ENCODE assay signal across 9 cellular contexts in genomic region chr1:43143441-43143888, GRCh38. TPM values are rescaled to one million over a fixed set of nuclear protein-coding genes. Genes with fewer than 3 reads are reported as not detected.
A peak's percentile ranks its signal among the peaks of the same experiment; 100 is the strongest.
DNase-seq lines count a peak whose midpoint lies in the region; ATAC-seq, FAIRE-seq and TF ChIP-seq lines count a peak whose summit lies in the region.
"Had no signal": no experiment of that assay in that cellular context is flagged by ENCODE, and none has a peak within 500 bp of the region (broad histone marks: within the 10 kb centered on the region; RNA-seq: fewer than 3 reads in every experiment).

No MANE protein-coding gene starts in this region.

- no peak for FAIRE-seq in HTR-8/SVneo (lab: Jason Lieb, UNC)

- no peaks in the 10 kb centered on the region for H3K4me1 Mint-ChIP-seq in activated CD4-positive, alpha-beta T cell treated with anti-CD3 and anti-CD28 coated beads, Interleukin-2, amount 10 ng/mL, durations not matched to agents 7 days and 5 days
- H3K4me1 Mint-ChIP-seq in progenitor cell of endocrine pancreas (ENCODE audit: low read depth), result peaks cover 3% of the 10 kb centered on the region
- H3K4me1 Mint-ChIP-seq in activated T-cell treated with anti-CD3 and anti-CD28 coated beads, Interleukin-2, amount 50 U/mL, for 24 hours (ENCODE audit: low read depth), result peaks cover 3% of the 10 kb centered on the region

- no peaks in the 10 kb centered on the region for H3K36me3 ChIP-seq in brain microvascular endothelial cell (replicated peaks)

- H3K27me3 ChIP-seq in brain microvascular endothelial cell (replicated peaks), result no peaks in the 10 kb centered on the region

- in situ Hi-C loops in brain microvascular endothelial cell (cut with HindIII; ENCODE audit: low pct_ligation_motif_present, low sequenced_read_pairs), result no loop called here

- H3K27ac ChIP-seq in brain microvascular endothelial cell, result no peak overlapping the region

- POLR2A ChIA-PET in activated CD4-positive, alpha-beta T cell treated with anti-CD3 and anti-CD28 coated beads, Interleukin-2, amount 10 ng/mL, durations not matched to agents 7 days and 5 days (lab: Charles Lee), result no interaction called here

- no peak overlapping the region for H3K4me3 Mint-ChIP-seq in activated CD4-positive, alpha-beta T cell treated with anti-CD3 and anti-CD28 coated beads, Interleukin-2, amount 10 ng/mL, durations not matched to agents 7 days and 5 days
- no peak overlapping the region for H3K4me3 Mint-ChIP-seq in progenitor cell of endocrine pancreas (ENCODE audit: low read depth)
- no peak overlapping the region for H3K4me3 Mint-ChIP-seq in activated T-cell treated with anti-CD3 and anti-CD28 coated beads, Interleukin-2, amount 50 U/mL, for 24 hours

- H3K27ac Mint-ChIP-seq in activated CD4-positive, alpha-beta T cell treated with anti-CD3 and anti-CD28 coated beads, Interleukin-2, amount 10 ng/mL, durations not matched to agents 7 days and 5 days, result no peak overlapping the region
- no peak overlapping the region for H3K27ac Mint-ChIP-seq in progenitor cell of endocrine pancreas
- H3K27ac Mint-ChIP-seq in activated T-cell treated with anti-CD3 and anti-CD28 coated beads, Interleukin-2, amount 50 U/mL, for 24 hours, result no peak overlapping the region

- no peak overlapping the region for H3K4me3 ChIP-seq in brain microvascular endothelial cell (ENCODE audit: low read depth, low read length)

- TF ChIP-seq CTCF in brain microvascular endothelial cell (IDR thresholded peaks at IDR 0.05; ENCODE audit: low read depth, low read length, missing control alignments) (peak; percentile 62), progenitor cell of endocrine pancreas (IDR thresholded peaks at IDR 0.05; ENCODE audit: unreplicated experiment) (peak; percentile 35)

- peak; percentile 7 to 34 for DNase-seq in activated CD4-positive, alpha-beta T cell treated with anti-CD3 and anti-CD28 coated beads, Interleukin-2, amount 50 U/mL, for 48 hours
- DNase-seq in activated CD4-positive, alpha-beta T cell treated with anti-CD3 and anti-CD28 coated beads, Interleukin-2, amount 10 ng/mL, durations not matched to agents 7 days and 5 days, result no peak
- DNase-seq in HTR-8/SVneo (ENCODE audit: insufficient read length, low spot score) (peak; percentile 13), brain microvascular endothelial cell (no peak), progenitor cell of endocrine pancreas (ENCODE audit: low spot score, unreplicated experiment) (no peak), left ventricle myocardium superior (no peak), SIG-M5 (lab: John Stamatoyannopoulos, UW) (no peak)
- DNase-seq in activated T-cell treated with anti-CD3 and anti-CD28 coated beads, Interleukin-2, amount 50 U/mL, for 24 hours, result no peak
- DNase-seq: stimulated activated CD4-positive, alpha-beta T cell treated with anti-CD3 and anti-CD28 coated beads, Interleukin-4, amount 100 ng/mL, for 4 hours had no signal

- H3K27me3 Mint-ChIP-seq in activated CD4-positive, alpha-beta T cell treated with anti-CD3 and anti-CD28 coated beads, Interleukin-2, amount 10 ng/mL, durations not matched to agents 7 days and 5 days, result peaks cover 64% of the 10 kb centered on the region
- peaks cover 4% of the 10 kb centered on the region for H3K27me3 Mint-ChIP-seq in progenitor cell of endocrine pancreas
- peaks cover 64% of the 10 kb centered on the region for H3K27me3 Mint-ChIP-seq in activated T-cell treated with anti-CD3 and anti-CD28 coated beads, Interleukin-2, amount 50 U/mL, for 24 hours

- peaks cover 2% of the 10 kb centered on the region for H3K9me3 Mint-ChIP-seq in activated CD4-positive, alpha-beta T cell treated with anti-CD3 and anti-CD28 coated beads, Interleukin-2, amount 10 ng/mL, durations not matched to agents 7 days and 5 days
- H3K9me3 Mint-ChIP-seq in progenitor cell of endocrine pancreas (ENCODE audit: low read depth), result peaks cover 6% of the 10 kb centered on the region
- H3K9me3 Mint-ChIP-seq in activated T-cell treated with anti-CD3 and anti-CD28 coated beads, Interleukin-2, amount 50 U/mL, for 24 hours, result no peaks in the 10 kb centered on the region

- no peaks in the 10 kb centered on the region for H3K36me3 Mint-ChIP-seq in activated CD4-positive, alpha-beta T cell treated with anti-CD3 and anti-CD28 coated beads, Interleukin-2, amount 10 ng/mL, durations not matched to agents 7 days and 5 days (ENCODE audit: low read depth)
- H3K36me3 Mint-ChIP-seq in progenitor cell of endocrine pancreas (ENCODE audit: insufficient read depth), result peaks cover 4% of the 10 kb centered on the region
- H3K36me3 Mint-ChIP-seq in activated T-cell treated with anti-CD3 and anti-CD28 coated beads, Interleukin-2, amount 50 U/mL, for 24 hours (ENCODE audit: low read depth), result no peaks in the 10 kb centered on the region

- CTCF ChIA-PET in activated CD4-positive, alpha-beta T cell treated with anti-CD3 and anti-CD28 coated beads, Interleukin-2, amount 10 ng/mL, durations not matched to agents 7 days and 5 days (lab: Charles Lee), result no interaction called here

- intact Hi-C loops in left ventricle myocardium superior (cut with micrococcal nuclease), result no loop called here

- no peak for ATAC-seq in left ventricle myocardium superior

RNA-seq across cellular contexts. Expression of gene EBNA1BP2, which starts 28.6 kb away (rescaled TPM):
- total RNA-seq in activated CD4-positive, alpha-beta T cell treated with anti-CD3 and anti-CD28 coated beads, Interleukin-2, amount 10 ng/mL, durations not matched to agents 7 days and 5 days, result 10 to 100 TPM; 40.5 to 45.8 TPM
- 48.8 and 51.7 TPM in 2 replicates for total RNA-seq in progenitor cell of endocrine pancreas
- 28.8 TPM for total RNA-seq in left ventricle myocardium superior

RNA-seq across cellular contexts. Expression of gene CFAP57, which starts 28.7 kb away (rescaled TPM):
- total RNA-seq in activated CD4-positive, alpha-beta T cell treated with anti-CD3 and anti-CD28 coated beads, Interleukin-2, amount 10 ng/mL, durations not matched to agents 7 days and 5 days, result not detected
- 2.2 and 2.3 TPM in 2 replicates for total RNA-seq in progenitor cell of endocrine pancreas
- not detected for total RNA-seq in left ventricle myocardium superior

Comparison
In these comparisons a context has a peak if more than half of its experiments do, and no peak if none do; other contexts are left out.
1. DNase-seq: peak in activated CD4-positive, alpha-beta T cell treated with anti-CD3 and anti-CD28 coated beads, Interleukin-2, amount 50 U/mL, for 48 hours (2 of 2) and HTR-8/SVneo (single experiment); none in activated CD4-positive, alpha-beta T cell treated with anti-CD3 and anti-CD28 coated beads, Interleukin-2, amount 10 ng/mL, durations not matched to agents 7 days and 5 days (single experiment), brain microvascular endothelial cell (single experiment), progenitor cell of endocrine pancreas (single experiment), left ventricle myocardium superior (single experiment), activated T-cell treated with anti-CD3 and anti-CD28 coated beads, Interleukin-2, amount 50 U/mL, for 24 hours (single experiment) and SIG-M5 (single experiment).